ENCODE assay signal across 8 cellular contexts in the genomic region with DNA sequence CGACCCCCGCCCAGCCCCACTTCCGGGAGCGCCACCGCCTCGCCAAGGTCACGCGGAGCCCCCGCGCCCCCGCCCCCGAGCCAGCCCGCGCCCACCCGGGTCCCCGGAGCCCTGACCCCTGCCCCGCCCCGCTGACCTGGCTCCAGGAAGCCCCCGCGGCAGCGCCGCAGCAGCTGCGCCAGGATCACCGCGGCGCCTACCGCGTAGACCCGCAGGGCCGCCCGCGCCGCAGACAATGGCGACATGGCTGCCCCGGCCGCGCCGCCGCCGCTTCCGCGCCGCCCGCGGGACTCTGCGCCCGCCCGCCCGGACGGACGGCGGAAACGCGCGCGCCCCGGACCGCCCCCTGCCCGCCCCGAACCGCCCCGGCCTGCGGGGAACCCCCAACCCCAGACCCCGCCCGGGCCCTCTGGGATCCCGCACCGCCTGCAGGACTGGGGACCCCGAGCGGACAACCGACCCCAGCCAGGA. TPM values are rescaled to one million over a fixed set of nuclear protein-coding genes. Genes with fewer than 3 reads are reported as not detected.
DNase-seq lines count a peak whose midpoint lies in the region; ATAC-seq, FAIRE-seq and TF ChIP-seq lines count a peak whose summit lies in the region.

TSS of gene DHRSX (minus strand) at position 296 of the 471 bp plus-strand sequence. CDS start at position 245, 51 bp downstream.
TSS of gene ZBED1 (minus strand) at position 296 of the 471 bp plus-strand sequence. CDS start 10,257 bp downstream, outside the sequence.

- 1% methylated on average over 26 of the region's 70 CpGs; no CpG with 5 or more reads in 1 of the 2 donors for WGBS in body of pancreas, 2 donors

- H3K27ac ChIP-seq in SJSA1 (peak within 1 kb of the TSS; percentile 90), body of pancreas (peak within 1 kb of the TSS; percentile 88 to 99 (median 95)), keratinocyte (ENCODE audit: control insufficient read depth, insufficient read depth, low read length) (peak within 1 kb of the TSS; percentile 68)

- FAIRE-seq in keratinocyte (lab: Jason Lieb, UNC) = no peak

- TF ChIP-seq CTCF in GM10248 (IDR thresholded peaks at IDR 0.05; ENCODE audit: control extremely low read depth, extremely low read depth, low read depth, missing control alignments) (no peak), body of pancreas (IDR thresholded peaks at IDR 0.05) (no peak), keratinocyte (optimal IDR thresholded peaks at IDR 0.05 in 1 of 3, IDR thresholded peaks at IDR 0.05 in 1 of 3, conservative IDR thresholded peaks at IDR 0.05 in 1 of 3; ENCODE audit: extremely low read depth in 1 of 3, insufficient read depth in 2 of 3, low read length in 3 of 3) (no peak)

- H3K4me2 ChIP-seq in keratinocyte (ENCODE audit: control insufficient read depth, extremely low read depth, insufficient read depth, low read depth, low read length) = peak within 1 kb of the TSS; percentile 74

- DNase-seq in GM10248 (ENCODE audit: extremely low spot score) = peak; percentile 89
- no peak for DNase-seq in SJSA1 (ENCODE audit: low read depth in 1 of 2, low spot score in 2 of 2)
- peak in 2 of 4 donors; percentile 33 to 52 for DNase-seq in body of pancreas
- no peak for DNase-seq in keratinocyte (ENCODE audit: low read depth, low spot score)
- DNase-seq in stimulated activated CD4-positive, alpha-beta T cell treated with anti-CD3 and anti-CD28 coated beads, Interleukin-2, amount 100 ng/mL, for 48 hours = peak; percentile 34 to 53
- DNase-seq in GDM1 (lab: John Stamatoyannopoulos, UW) = no peak

- intact Hi-C loops in body of pancreas (cut with DNase I) = no loop called here

- H3K9me3 ChIP-seq in SJSA1 (replicated peaks) = no peaks in the 10 kb centered on the region
- no peaks in the 10 kb centered on the region for H3K9me3 ChIP-seq in body of pancreas
- no peaks in the 10 kb centered on the region for H3K9me3 ChIP-seq in keratinocyte (ENCODE audit: control insufficient read depth, low read depth, low read length)

- peak within 1 kb of the TSS; percentile 30 for H2AFZ ChIP-seq in keratinocyte (ENCODE audit: control insufficient read depth, low read length)

- POLR2A ChIA-PET in GM10248 (lab: Yijun Ruan, JAX) = no interaction called here

- peak within 1 kb of the TSS; percentile 81 for H3K9ac ChIP-seq in keratinocyte (ENCODE audit: control insufficient read depth, extremely low read depth, insufficient read depth, low read length)

- dilution Hi-C loops in keratinocyte (cut with MboI; ENCODE audit: extremely low pct_ligation_motif_present, low sequenced_read_pairs) = no loop called here

- CTCF ChIA-PET in GM10248 (lab: Yijun Ruan, JAX) = no interaction called here

- no peak for TF ChIP-seq POLR2A in body of pancreas (IDR thresholded peaks at IDR 0.05)

- H3K4me3 ChIP-seq in SJSA1 = peak within 1 kb of the TSS; percentile 95
- peak within 1 kb of the TSS; percentile 50 to 93 for H3K4me3 ChIP-seq in body of pancreas
- peak within 1 kb of the TSS; percentile 71 to 85 (median 71) for H3K4me3 ChIP-seq in keratinocyte (ENCODE audit: control insufficient read depth in 2 of 3, extremely low read depth in 1 of 3, insufficient read depth in 2 of 3, low read depth in 1 of 3, low read length in 3 of 3)

- H3K4me1 ChIP-seq in SJSA1 (replicated peaks) = peaks cover 27% of the 10 kb centered on the region
- H3K4me1 ChIP-seq in body of pancreas = peaks cover 39% of the 10 kb centered on the region
- peaks cover 25% of the 10 kb centered on the region for H3K4me1 ChIP-seq in keratinocyte (ENCODE audit: control insufficient read depth, extremely low read depth, insufficient read depth, low read length)

- peaks cover 38% of the 10 kb centered on the region for H3K79me2 ChIP-seq in keratinocyte (ENCODE audit: control insufficient read depth, insufficient read depth, low read length)

- no peaks in the 10 kb centered on the region for H3K9me1 ChIP-seq in keratinocyte (ENCODE audit: control insufficient read depth, extremely low read depth, insufficient read depth, low read length)

- H3K36me3 ChIP-seq in SJSA1 (peaks cover 32% of the 10 kb centered on the region), body of pancreas (replicated peaks in 1 of 2; ENCODE audit: insufficient read depth in 1 of 2, low read depth in 2 of 2) (no peaks in the 10 kb centered on the region), keratinocyte (ENCODE audit: control insufficient read depth in 2 of 2, extremely low read depth in 1 of 2, insufficient read depth in 2 of 2, low read length in 2 of 2) (no peaks in the 10 kb centered on the region)

- H4K20me1 ChIP-seq in keratinocyte (ENCODE audit: control insufficient read depth, extremely low read depth, insufficient read depth, low read length) = no peaks in the 10 kb centered on the region

- peak; percentile 78 for ATAC-seq in HG02642 (IDR thresholded peaks at IDR 0.05; ENCODE audit: poor library complexity, unreplicated experiment)
- ATAC-seq in body of pancreas = peak; percentile 56
- no peak for ATAC-seq in HG03378 (IDR thresholded peaks at IDR 0.05; ENCODE audit: unreplicated experiment)

- H3K27me3 ChIP-seq in SJSA1 (replicated peaks) = no peaks in the 10 kb centered on the region
- H3K27me3 ChIP-seq in body of pancreas = no peaks in the 10 kb centered on the region
- no peaks in the 10 kb centered on the region for H3K27me3 ChIP-seq in keratinocyte (ENCODE audit: control insufficient read depth, extremely low read depth, insufficient read depth, low read length)

RNA-seq across cellular contexts. Expression of gene DHRSX, which starts in this region (rescaled TPM):
- total RNA-seq in SJSA1 (2014; rRNA removed; shearing (Covaris generic)) = 19.3 and 23.9 TPM in 2 replicates
- total RNA-seq in body of pancreas = 10 to 100 TPM; 14.8 to 46.5 TPM
- polyA plus RNA-seq in keratinocyte = 20.4 to 34.5 TPM (median 25.7 TPM) in 3 replicates
- 13.1 TPM for polyA plus RNA-seq in keratinocyte (2011; ENCODE audit: low read depth)
- 37.6 and 39.3 TPM in 2 replicates for polyA plus RNA-seq in keratinocyte (2011; cell fraction: cytosol; rRNA removed)
- 33.3 and 36.0 TPM in 2 replicates for polyA plus RNA-seq in keratinocyte (2011; cell fraction: nucleus; rRNA removed)
- polyA plus RNA-seq in keratinocyte (2012; ENCODE audit: low replicate concordance) = 20.5 and 26.5 TPM in 2 replicates
- 24.9 to 44.5 TPM (median 33.0 TPM) in 3 replicates for polyA minus RNA-seq in keratinocyte
- 34.7 TPM for polyA minus RNA-seq in keratinocyte (2011; cell fraction: cytosol; rRNA and poly(A)+ RNA removed)
- 15.3 and 21.3 TPM in 2 replicates for polyA minus RNA-seq in keratinocyte (2011; cell fraction: nucleus; rRNA and poly(A)+ RNA removed)

RNA-seq across cellular contexts. Expression of gene ZBED1, which starts in this region (rescaled TPM):
- 38.8 and 57.2 TPM in 2 replicates for total RNA-seq in SJSA1 (2014; rRNA removed; shearing (Covaris generic))
- total RNA-seq in body of pancreas = 10 to 100 TPM; 35.5 to 39.2 TPM
- polyA plus RNA-seq in keratinocyte = 9.0 to 15.0 TPM (median 13.8 TPM) in 3 replicates
- 11.4 TPM for polyA plus RNA-seq in keratinocyte (2011; ENCODE audit: low read depth)
- polyA plus RNA-seq in keratinocyte (2011; cell fraction: cytosol; rRNA removed) = 7.1 and 13.9 TPM in 2 replicates
- 10.7 and 13.7 TPM in 2 replicates for polyA plus RNA-seq in keratinocyte (2011; cell fraction: nucleus; rRNA removed)
- 10.7 and 13.6 TPM in 2 replicates for polyA plus RNA-seq in keratinocyte (2012; ENCODE audit: low replicate concordance)
- 10.3 to 16.3 TPM (median 12.5 TPM) in 3 replicates for polyA minus RNA-seq in keratinocyte
- 24.4 TPM for polyA minus RNA-seq in keratinocyte (2011; cell fraction: cytosol; rRNA and poly(A)+ RNA removed)
- 12.7 and 18.6 TPM in 2 replicates for polyA minus RNA-seq in keratinocyte (2011; cell fraction: nucleus; rRNA and poly(A)+ RNA removed)

Comparison
In these comparisons a context has a peak if more than half of its experiments do, and no peak if none do; other contexts are left out.
1. DNase-seq: peak in GM10248 (single experiment) and stimulated activated CD4-positive, alpha-beta T cell treated with anti-CD3 and anti-CD28 coated beads, Interleukin-2, amount 100 ng/mL, for 48 hours (2 of 2); none in SJSA1 (0 of 2), keratinocyte (single experiment) and GDM1 (single experiment).
2. Peak in every context shown above with its lines, with median percentiles within 50 percentile points of each other: H3K27ac ChIP-seq and H3K4me3 ChIP-seq.